In genomic region chr1:16898298-16898697, GRCh38 we compare ENCODE assay signal across 7 cellular contexts. TPM values are rescaled to one million over a fixed set of nuclear protein-coding genes. Genes with fewer than 3 reads are reported as not detected.
"Had no signal": no experiment of that assay in that cellular context is flagged by ENCODE, and none has a peak within 500 bp of the region (broad histone marks: within the 10 kb centered on the region; RNA-seq: fewer than 3 reads in every experiment).

No MANE protein-coding gene starts in this region.

RNA-seq across cellular contexts. Expression of gene RNU1-2, which starts 2.5 kb away (rescaled TPM):
- polyA plus RNA-seq: foreskin keratinocyte, heart right ventricle, neural cell, pancreas, sigmoid colon, small intestine, thymus had no signal
